ENCODE assay signal across 1 cellular context in the genomic region with DNA sequence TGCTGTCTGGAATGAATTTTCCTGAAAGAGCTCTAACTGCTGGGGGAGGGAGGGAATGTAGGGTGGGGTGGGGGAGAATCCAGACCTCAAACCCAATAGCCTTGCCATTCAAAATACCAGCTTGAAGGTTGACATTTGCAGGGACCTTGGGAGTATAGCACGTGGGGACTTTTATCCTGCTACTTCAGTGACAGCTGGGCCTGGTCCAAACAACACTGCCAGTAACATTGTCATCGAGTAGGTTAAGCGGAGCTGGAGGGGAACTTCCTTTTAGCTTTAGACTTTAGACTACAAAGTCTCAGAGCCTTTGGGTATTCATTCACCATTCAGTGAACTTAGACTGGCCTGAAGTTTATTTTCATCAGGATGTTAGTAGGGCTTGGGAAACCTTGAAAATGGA.
TF ChIP-seq lines count a peak whose summit lies in the region.

No MANE protein-coding gene starts in this region.

TF ChIP-seq in IMR-90, 13 proteins besides CTCF, POLR2A, EP300 and RAD21 (continued from another document):
- TF ChIP-seq, protein P1, sequence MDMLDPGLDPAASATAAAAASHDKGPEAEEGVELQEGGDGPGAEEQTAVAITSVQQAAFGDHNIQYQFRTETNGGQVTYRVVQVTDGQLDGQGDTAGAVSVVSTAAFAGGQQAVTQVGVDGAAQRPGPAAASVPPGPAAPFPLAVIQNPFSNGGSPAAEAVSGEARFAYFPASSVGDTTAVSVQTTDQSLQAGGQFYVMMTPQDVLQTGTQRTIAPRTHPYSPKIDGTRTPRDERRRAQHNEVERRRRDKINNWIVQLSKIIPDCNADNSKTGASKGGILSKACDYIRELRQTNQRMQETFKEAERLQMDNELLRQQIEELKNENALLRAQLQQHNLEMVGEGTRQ (IDR thresholded peaks at IDR 0.05; ENCODE audit: low read depth, low read length): no peak
- TF ChIP-seq CEBPB (IDR thresholded peaks at IDR 0.05; ENCODE audit: low read depth, low read length) (no peak), SMC3 (IDR thresholded peaks at IDR 0.05; ENCODE audit: low read depth, low read length) (no peak), MXI1 (IDR thresholded peaks at IDR 0.05; ENCODE audit: borderline replicate concordance, low read depth, low read length) (no peak), NFE2L2 (IDR thresholded peaks at IDR 0.05; ENCODE audit: low read depth, low read length) (no peak)
